In the genomic region with DNA sequence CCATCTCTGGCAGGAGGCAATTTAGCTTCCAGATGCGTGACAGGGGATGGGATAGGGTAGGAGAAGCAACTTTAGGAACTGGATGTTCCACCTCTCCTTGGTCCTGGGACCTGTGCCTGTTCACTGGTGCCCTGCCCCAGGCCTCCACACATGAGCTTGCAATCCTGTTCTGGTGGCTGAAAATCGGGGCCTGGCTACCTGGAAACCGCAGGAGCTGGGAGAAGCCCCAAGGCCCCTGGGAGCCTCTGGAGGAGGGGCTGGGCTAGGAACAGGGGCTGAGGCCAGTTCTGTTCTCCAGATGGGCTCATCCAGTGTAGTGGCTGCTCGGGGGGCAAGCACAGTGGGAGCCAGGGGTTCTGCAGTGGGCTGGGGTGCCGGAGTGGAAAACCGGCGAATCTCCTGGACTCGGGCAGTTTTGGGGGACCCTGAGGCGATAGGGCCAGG, we compare ENCODE assay signal across 2 cellular contexts.
TF ChIP-seq lines count a peak whose summit lies in the region.

No MANE protein-coding gene starts in this region.

TF ChIP-seq in SK-N-SH, 30 proteins besides CTCF, POLR2A, EP300 and RAD21:
- TF ChIP-seq TAF1 (IDR thresholded peaks at IDR 0.05; ENCODE audit: borderline replicate concordance, low read depth, low read length), result no peak
- TF ChIP-seq RFX5 (IDR thresholded peaks at IDR 0.05; ENCODE audit: low read length), result no peak
- TF ChIP-seq, protein P1, sequence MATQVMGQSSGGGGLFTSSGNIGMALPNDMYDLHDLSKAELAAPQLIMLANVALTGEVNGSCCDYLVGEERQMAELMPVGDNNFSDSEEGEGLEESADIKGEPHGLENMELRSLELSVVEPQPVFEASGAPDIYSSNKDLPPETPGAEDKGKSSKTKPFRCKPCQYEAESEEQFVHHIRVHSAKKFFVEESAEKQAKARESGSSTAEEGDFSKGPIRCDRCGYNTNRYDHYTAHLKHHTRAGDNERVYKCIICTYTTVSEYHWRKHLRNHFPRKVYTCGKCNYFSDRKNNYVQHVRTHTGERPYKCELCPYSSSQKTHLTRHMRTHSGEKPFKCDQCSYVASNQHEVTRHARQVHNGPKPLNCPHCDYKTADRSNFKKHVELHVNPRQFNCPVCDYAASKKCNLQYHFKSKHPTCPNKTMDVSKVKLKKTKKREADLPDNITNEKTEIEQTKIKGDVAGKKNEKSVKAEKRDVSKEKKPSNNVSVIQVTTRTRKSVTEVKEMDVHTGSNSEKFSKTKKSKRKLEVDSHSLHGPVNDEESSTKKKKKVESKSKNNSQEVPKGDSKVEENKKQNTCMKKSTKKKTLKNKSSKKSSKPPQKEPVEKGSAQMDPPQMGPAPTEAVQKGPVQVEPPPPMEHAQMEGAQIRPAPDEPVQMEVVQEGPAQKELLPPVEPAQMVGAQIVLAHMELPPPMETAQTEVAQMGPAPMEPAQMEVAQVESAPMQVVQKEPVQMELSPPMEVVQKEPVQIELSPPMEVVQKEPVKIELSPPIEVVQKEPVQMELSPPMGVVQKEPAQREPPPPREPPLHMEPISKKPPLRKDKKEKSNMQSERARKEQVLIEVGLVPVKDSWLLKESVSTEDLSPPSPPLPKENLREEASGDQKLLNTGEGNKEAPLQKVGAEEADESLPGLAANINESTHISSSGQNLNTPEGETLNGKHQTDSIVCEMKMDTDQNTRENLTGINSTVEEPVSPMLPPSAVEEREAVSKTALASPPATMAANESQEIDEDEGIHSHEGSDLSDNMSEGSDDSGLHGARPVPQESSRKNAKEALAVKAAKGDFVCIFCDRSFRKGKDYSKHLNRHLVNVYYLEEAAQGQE (IDR thresholded peaks at IDR 0.05; ENCODE audit: low read depth, low read length), result no peak

TF ChIP-seq in SK-N-SH treated with all-trans-retinoic acid at 6 μM for 48 hours, 23 proteins besides CTCF, POLR2A, EP300 and RAD21:
- TF ChIP-seq ZFP30 (CRISPR knock-in tag; IDR thresholded peaks at IDR 0.05), result no peak
TF ChIP-seq in SK-N-SH treated with all-trans-retinoic acid at 6 μM for 48 hours: peak in this region for 0.
